In the genomic region with DNA sequence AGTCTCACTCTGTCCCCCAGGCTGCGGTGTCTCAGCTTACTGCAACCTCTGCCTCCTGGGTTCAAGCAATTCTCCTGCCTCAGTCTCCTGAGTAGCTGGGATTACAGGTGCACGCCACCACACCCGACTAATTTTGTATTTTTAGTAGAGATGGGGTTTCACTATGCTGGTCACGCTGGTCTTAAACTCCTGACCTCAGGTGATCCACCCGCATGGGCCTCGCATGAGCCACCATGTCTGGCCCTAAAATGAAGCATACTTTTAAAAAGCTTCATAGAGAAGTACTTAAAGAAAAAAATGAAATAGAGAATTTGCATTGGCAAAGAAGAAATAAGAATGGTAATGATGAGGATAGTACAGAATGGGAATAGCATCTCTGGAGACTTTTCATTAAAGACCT, we compare ENCODE assay signal across 8 cellular contexts.
A peak's percentile ranks its signal among the peaks of the same experiment; 100 is the strongest.
DNase-seq lines count a peak whose midpoint lies in the region; ATAC-seq, FAIRE-seq and TF ChIP-seq lines count a peak whose summit lies in the region.
"Not testable (repeated sequence)": the region's sequence is repeated elsewhere in the genome, so short reads cannot be mapped to it uniquely, and the experiment has no call there.

No MANE protein-coding gene starts in this region.

- not testable (repeated sequence) for DNase-seq in A549 (ENCODE audit: low read depth in 1 of 2, low spot score in 1 of 2); HCT116 (ENCODE audit: low read depth, low spot score); RWPE1 (ENCODE audit: low spot score); brain microvascular endothelial cell; endothelial cell (ENCODE audit: low spot score); immature natural killer cell; natural killer cell
- DNase-seq in trophoblast cell: peak; percentile 82 to 83

- TF ChIP-seq POLR2A in A549 (IDR thresholded peaks at IDR 0.05; ENCODE audit: low read length); HCT116 (IDR thresholded peaks at IDR 0.05; ENCODE audit: borderline replicate concordance, extremely low read depth, insufficient read depth, insufficient read length): not testable (repeated sequence)

- H3K9me3 ChIP-seq in A549; HCT116 (ENCODE audit: control insufficient read depth in 1 of 2, insufficient read depth in 1 of 2, low read depth in 1 of 2, low read length in 2 of 2); trophoblast cell (ENCODE audit: insufficient read depth, low read depth, low read length): not testable (repeated sequence)

- H3K36me3 Mint-ChIP-seq in endothelial cell (ENCODE audit: low read depth, unreplicated experiment); immature natural killer cell; natural killer cell: not testable (repeated sequence)

- H3K4me1 ChIP-seq in A549 (peaks cover 37% of the 10 kb centered on the region), HCT116 (ENCODE audit: control insufficient read depth in 1 of 2, insufficient read depth in 2 of 2, low read length in 2 of 2) (peaks cover 34 to 41% of the 10 kb centered on the region in 2 experiments)
- H3K4me1 ChIP-seq in trophoblast cell (ENCODE audit: control insufficient read depth in 1 of 2, insufficient read depth in 2 of 2, low read length in 2 of 2): not testable (repeated sequence)

- CTCF ChIA-PET in A549 (lab: Yijun Ruan, JAX): interaction anchor here (1.3 to 1.7 kb wide), 3 partner anchors 9 to 119 kb away, joined by 4 to 6 read pairs (median 6); no protein-coding TSS in a partner anchor
- CTCF ChIA-PET in HCT116 (lab: Charles Lee): not testable (repeated sequence)
- CTCF ChIA-PET in RWPE1 (lab: Yijun Ruan, JAX): interaction anchor here (0.7 kb wide), 1 partner anchor 94 kb away, joined by 3 read pairs; no protein-coding TSS in a partner anchor

- not testable (repeated sequence) for TF ChIP-seq RAD21 in A549 (conservative IDR thresholded peaks at IDR 0.05 in 1 of 2, IDR thresholded peaks at IDR 0.05 in 1 of 2); HCT116 (IDR thresholded peaks at IDR 0.05; ENCODE audit: low read depth)

- 97% methylated on average over 6 of the region's 6 CpGs for WGBS in A549 (ENCODE audit: missing lambda C conversion rate)
- WGBS in trophoblast cell (ENCODE audit: extremely low coverage, insufficient coverage, insufficient read length): no CpG with 5 or more reads among the region's 6 CpGs

- not testable (repeated sequence) for ATAC-seq in A549, HCT116, natural killer cell

- POLR2A ChIA-PET in A549 (lab: Yijun Ruan, JAX); HCT116 (lab: Charles Lee); RWPE1 (lab: Yijun Ruan, JAX; ENCODE audit: low non-redundant PET): not testable (repeated sequence)

- H3K9me2 ChIP-seq in HCT116 (ENCODE audit: insufficient read depth): not testable (repeated sequence)

- not testable (repeated sequence) for H3K4me3 ChIP-seq in A549; HCT116 (replicated peaks in 1 of 2; ENCODE audit: low read depth in 1 of 2, low read length in 2 of 2); brain microvascular endothelial cell (ENCODE audit: low read depth, low read length); trophoblast cell (ENCODE audit: low read depth, low read length)

- not testable (repeated sequence) for H3K27me3 ChIP-seq in HCT116 (ENCODE audit: insufficient read depth, low read length); brain microvascular endothelial cell (replicated peaks); trophoblast cell (ENCODE audit: insufficient read depth, low read length)

- not testable (repeated sequence) for H4K20me1 ChIP-seq in HCT116 (ENCODE audit: insufficient read depth)

- intact Hi-C loops in HCT116 (cut with micrococcal nuclease): not testable (repeated sequence)
- intact Hi-C loops in natural killer cell (cut with micrococcal nuclease): loop anchor here (10.0 kb wide), 1 partner anchor 137 kb away; the partner anchor contains the start of gene OCIAD1

- not testable (repeated sequence) for H4K12ac ChIP-seq in trophoblast cell (ENCODE audit: low read depth, low read length)

- RAD21 ChIA-PET in HCT116 (lab: Charles Lee; ENCODE audit: low non-redundant PET in 1 of 2, low total read pairs in 2 of 2, uncharacterized antibody in 2 of 2, unreplicated experiment in 2 of 2): not testable (repeated sequence)

- H3K27ac Mint-ChIP-seq in endothelial cell (ENCODE audit: unreplicated experiment) (peak overlapping the region; percentile 84), immature natural killer cell (peak overlapping the region in 4 of 6 donors; percentile 11 to 61 (median 32)), natural killer cell (peak overlapping the region; percentile 74 to 82)

- H3K27ac ChIP-seq in A549: peak overlapping the region; percentile 76 to 83
- not testable (repeated sequence) for H3K27ac ChIP-seq in HCT116 (ENCODE audit: low read depth, low read length); trophoblast cell (ENCODE audit: low read depth, low read length)
- peak overlapping the region; percentile 86 for H3K27ac ChIP-seq in RWPE1
- H3K27ac ChIP-seq in brain microvascular endothelial cell: peak overlapping the region; percentile 97

- H2AFZ ChIP-seq in HCT116 (ENCODE audit: low read depth, low read length, poor library complexity, severe bottlenecking); trophoblast cell (ENCODE audit: insufficient read depth, low read length, poor library complexity): not testable (repeated sequence)

- not testable (repeated sequence) for H2BK120ac ChIP-seq in trophoblast cell (ENCODE audit: insufficient read depth, low read length, poor library complexity)

- not testable (repeated sequence) for H2BK12ac ChIP-seq in trophoblast cell (ENCODE audit: low read length)

- H3K14ac ChIP-seq in trophoblast cell (ENCODE audit: low read length): not testable (repeated sequence)

- H3K23ac ChIP-seq in trophoblast cell (ENCODE audit: low read length): not testable (repeated sequence)

- H3K9me3 Mint-ChIP-seq in endothelial cell (ENCODE audit: unreplicated experiment); immature natural killer cell; natural killer cell: not testable (repeated sequence)

- H3K36me3 ChIP-seq in HCT116 (ENCODE audit: control insufficient read depth in 1 of 2, insufficient read depth in 2 of 2, low read length in 2 of 2); brain microvascular endothelial cell (replicated peaks); trophoblast cell (ENCODE audit: control insufficient read depth in 1 of 2, insufficient read depth in 2 of 2, low read length in 2 of 2): not testable (repeated sequence)

- H3K4me2 ChIP-seq in A549 (peak overlapping the region; percentile 83), HCT116 (ENCODE audit: low read length) (peak overlapping the region; percentile 82; the same call in 1 of the 2 replicates)
- H3K4me2 ChIP-seq in trophoblast cell (ENCODE audit: low read length): not testable (repeated sequence)

- not testable (repeated sequence) for H3K9ac ChIP-seq in HCT116 (ENCODE audit: low read length); trophoblast cell (ENCODE audit: low read length)

- not testable (repeated sequence) for H3K4ac ChIP-seq in trophoblast cell (ENCODE audit: low read depth, low read length)

- H3K79me2 ChIP-seq in HCT116 (ENCODE audit: insufficient read depth, low read length): peaks cover 60% of the 10 kb centered on the region
- not testable (repeated sequence) for H3K79me2 ChIP-seq in trophoblast cell (ENCODE audit: control insufficient read depth, insufficient read depth, low read length, poor library complexity)

- BruUV-seq in HCT116 (replicated peaks; lab: Mats Ljungman, UMichigan): not testable (repeated sequence)

- not testable (repeated sequence) for FAIRE-seq in A549 (lab: Jason Lieb, UNC)

- H2AK5ac ChIP-seq in trophoblast cell (ENCODE audit: low read length): not testable (repeated sequence)

- H3K79me1 ChIP-seq in trophoblast cell (ENCODE audit: low read length): not testable (repeated sequence)

- in situ Hi-C loops in brain microvascular endothelial cell (cut with HindIII; ENCODE audit: low pct_ligation_motif_present, low sequenced_read_pairs): not testable (repeated sequence)

- peaks cover 26% of the 10 kb centered on the region for H3K4me1 Mint-ChIP-seq in endothelial cell (ENCODE audit: unreplicated experiment)
- peaks cover 62 to 87% of the 10 kb centered on the region in 2 donors for H3K4me1 Mint-ChIP-seq in immature natural killer cell
- H3K4me1 Mint-ChIP-seq in natural killer cell: peaks cover 62 to 72% of the 10 kb centered on the region in 2 donors

- not testable (repeated sequence) for H3K4me3 Mint-ChIP-seq in endothelial cell (ENCODE audit: unreplicated experiment); immature natural killer cell; natural killer cell

- not testable (repeated sequence) for H4K8ac ChIP-seq in trophoblast cell (ENCODE audit: low read depth, low read length)

- TF ChIP-seq CTCF in A549 (IDR thresholded peaks at IDR 0.05); HCT116 (IDR thresholded peaks at IDR 0.05 in 2 of 3, conservative IDR thresholded peaks at IDR 0.05 in 1 of 3; ENCODE audit: borderline replicate concordance in 1 of 3, insufficient read depth in 1 of 3, low read depth in 2 of 3, low read length in 2 of 3); RWPE1 (conservative IDR thresholded peaks at IDR 0.05; ENCODE audit: low read depth); brain microvascular endothelial cell (IDR thresholded peaks at IDR 0.05; ENCODE audit: low read depth, low read length, missing control alignments); endothelial cell (IDR thresholded peaks at IDR 0.05; ENCODE audit: unreplicated experiment); natural killer cell (IDR thresholded peaks at IDR 0.05): not testable (repeated sequence)

- H3K18ac ChIP-seq in trophoblast cell (ENCODE audit: low read length): not testable (repeated sequence)

- not testable (repeated sequence) for TF ChIP-seq EP300 in A549 (IDR thresholded peaks at IDR 0.05)

- not testable (repeated sequence) for H3K27me3 Mint-ChIP-seq in endothelial cell (ENCODE audit: unreplicated experiment); immature natural killer cell (ENCODE audit: low read depth in 3 of 3); natural killer cell (ENCODE audit: low read depth in 2 of 2)

- H2BK5ac ChIP-seq in trophoblast cell (ENCODE audit: low read depth, low read length, poor library complexity): not testable (repeated sequence)

- H4K91ac ChIP-seq in trophoblast cell (ENCODE audit: low read depth, low read length): not testable (repeated sequence)

Comparison
In these comparisons a context has a peak if more than half of its experiments do, and no peak if none do; other contexts are left out.
1. H3K27ac Mint-ChIP-seq: peak in every context shown above with its lines; median percentile 84 in endothelial cell; 78 in natural killer cell; 32 in immature natural killer cell.